Comparison of ENCODE assay signal across 9 cellular contexts in the genomic region with DNA sequence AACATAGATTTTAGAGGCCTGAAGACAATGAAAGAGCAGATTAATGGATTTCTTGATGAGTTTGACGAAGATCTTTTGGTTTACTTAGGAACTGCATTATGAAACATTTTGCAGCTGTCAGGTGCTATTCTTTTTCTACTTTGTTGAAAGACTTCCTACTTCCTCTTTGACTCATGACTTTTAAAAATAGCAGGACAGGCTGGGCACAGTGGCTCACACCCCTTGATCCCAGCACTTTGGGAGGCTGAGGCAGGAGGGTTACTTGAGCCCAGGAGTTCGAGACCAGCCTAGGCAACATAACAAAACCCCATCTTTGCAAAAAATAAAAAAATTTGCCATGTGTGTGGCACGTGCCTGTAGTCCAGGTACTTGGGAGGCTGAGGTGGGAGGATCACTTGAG.
DNase-seq lines count a peak whose midpoint lies in the region; ATAC-seq, FAIRE-seq and TF ChIP-seq lines count a peak whose summit lies in the region.
"Had no signal": no experiment of that assay in that cellular context is flagged by ENCODE, and none has a peak within 500 bp of the region (broad histone marks: within the 10 kb centered on the region; RNA-seq: fewer than 3 reads in every experiment).

No MANE protein-coding gene starts in this region.

- no peaks in the 10 kb centered on the region for H3K9me3 Mint-ChIP-seq in dendritic cell treated with granulocyte-macrophage colony-stimulating factor and Interleukin-4, amounts not matched to agents 40 ng/mL and 50 ng/mL, for 4 days
- H3K9me3 Mint-ChIP-seq: mesothelial cell of epicardium had no signal

- peak overlapping the region; percentile 99 for H3K27ac ChIP-seq in MM.1S (ENCODE audit: low read length)

- H4K20me1 ChIP-seq in MM.1S (ENCODE audit: insufficient read depth, low read length) = no peaks in the 10 kb centered on the region

- ATAC-seq in GM19035 (IDR thresholded peaks at IDR 0.05; ENCODE audit: unreplicated experiment) = peak; percentile 55

- no peaks in the 10 kb centered on the region for H3K27me3 ChIP-seq in MM.1S (replicated peaks; ENCODE audit: insufficient read depth, low read length)

- H3K27ac Mint-ChIP-seq in dendritic cell treated with granulocyte-macrophage colony-stimulating factor and Interleukin-4, amounts not matched to agents 40 ng/mL and 50 ng/mL, for 4 days = peak overlapping the region; percentile 58

- peaks cover 11% of the 10 kb centered on the region for H3K4me1 Mint-ChIP-seq in dendritic cell treated with granulocyte-macrophage colony-stimulating factor and Interleukin-4, amounts not matched to agents 40 ng/mL and 50 ng/mL, for 4 days (ENCODE audit: low read depth)

- no peak overlapping the region; the same call in 1 of the 2 replicates for H3K4me3 ChIP-seq in MM.1S (ENCODE audit: low read length)

- no peaks in the 10 kb centered on the region for H3K9me3 ChIP-seq in MM.1S (replicated peaks; ENCODE audit: insufficient read depth, low read length)

- peaks cover 54% of the 10 kb centered on the region for H3F3A ChIP-seq in MM.1S (ENCODE audit: insufficient read depth, low read length)

- peaks cover 81% of the 10 kb centered on the region for H3K36me3 Mint-ChIP-seq in dendritic cell treated with granulocyte-macrophage colony-stimulating factor and Interleukin-4, amounts not matched to agents 40 ng/mL and 50 ng/mL, for 4 days (ENCODE audit: low read depth)

- TF ChIP-seq CTCF in MM.1S (IDR thresholded peaks at IDR 0.05; ENCODE audit: low read length) = no peak

- peak overlapping the region; percentile 61 for H3K9ac ChIP-seq in MM.1S (ENCODE audit: low read length)

- FAIRE-seq in HTR-8/SVneo (lab: Jason Lieb, UNC) = no peak

- DNase-seq in AML-193 (lab: John Stamatoyannopoulos, UW) (peak; percentile 24 to 43), MM.1S (peak; percentile 83), HTR-8/SVneo (ENCODE audit: insufficient read length, low spot score) (no peak), epidermal melanocyte (ENCODE audit: insufficient read length, low spot score) (no peak), NCI-H526 treated with DMSO at 0.1 percent for 48 hours (lab: John Stamatoyannopoulos, UW) (no peak)
- no peak for DNase-seq in stimulated activated CD4-positive, alpha-beta T cell treated with anti-CD3 and anti-CD28 coated beads, Interleukin-15, amount 100 ng/mL, for 24 hours

- H3K4me2 ChIP-seq in MM.1S (ENCODE audit: low read depth, low read length) = peak overlapping the region; percentile 81

- H3K4me1 ChIP-seq in MM.1S (ENCODE audit: low read length) = peaks cover 63% of the 10 kb centered on the region

- intact Hi-C loops in dendritic cell treated with granulocyte-macrophage colony-stimulating factor and Interleukin-4, amounts not matched to agents 40 ng/mL and 50 ng/mL, for 4 days (cut with micrococcal nuclease) = loop anchor here (10.0 kb wide), 1 partner anchor 100 kb away; no protein-coding TSS in a partner anchor

- H3K27me3 Mint-ChIP-seq in dendritic cell treated with granulocyte-macrophage colony-stimulating factor and Interleukin-4, amounts not matched to agents 40 ng/mL and 50 ng/mL, for 4 days = no peaks in the 10 kb centered on the region

- H3K36me3 ChIP-seq in MM.1S (replicated peaks; ENCODE audit: insufficient read depth, low read length) = peaks cover 8% of the 10 kb centered on the region; the same call in 1 of the 2 replicates

- H3K4me3 Mint-ChIP-seq in dendritic cell treated with granulocyte-macrophage colony-stimulating factor and Interleukin-4, amounts not matched to agents 40 ng/mL and 50 ng/mL, for 4 days = no peak overlapping the region
- H3K4me3 Mint-ChIP-seq: mesothelial cell of epicardium had no signal

- no peaks in the 10 kb centered on the region for H3K9me2 ChIP-seq in MM.1S (replicated peaks; ENCODE audit: insufficient read depth, low read length)

- peaks cover 57% of the 10 kb centered on the region for H3K79me2 ChIP-seq in MM.1S (ENCODE audit: low read length)

- no peak overlapping the region for H2AFZ ChIP-seq in MM.1S (ENCODE audit: low read length)

Comparison
In these comparisons a context has a peak if more than half of its experiments do, and no peak if none do; other contexts are left out.
1. DNase-seq: peak in AML-193 (2 of 2) and MM.1S (single experiment); none in HTR-8/SVneo (single experiment), epidermal melanocyte (single experiment), stimulated activated CD4-positive, alpha-beta T cell treated with anti-CD3 and anti-CD28 coated beads, Interleukin-15, amount 100 ng/mL, for 24 hours (single experiment) and NCI-H526 treated with DMSO at 0.1 percent for 48 hours (single experiment).